23 cellular contexts compared by ENCODE assay signal in genomic region chr1:225872075-225872430, GRCh38. TPM values are rescaled to one million over a fixed set of nuclear protein-coding genes. Genes with fewer than 3 reads are reported as not detected.
DNase-seq lines count a peak whose midpoint lies in the region; ATAC-seq and TF ChIP-seq lines count a peak whose summit lies in the region.
"Had no signal": no experiment of that assay in that cellular context is flagged by ENCODE, and none has a peak within 500 bp of the region (broad histone marks: within the 10 kb centered on the region; RNA-seq: fewer than 3 reads in every experiment).

No MANE protein-coding gene starts in this region.

- H3K4me3 ChIP-seq in coronary artery: no peak overlapping the region
- H3K4me3 ChIP-seq: BLaER1, right atrium auricular region, tibial artery had no signal

- POLR2A ChIA-PET in activated CD8-positive, alpha-beta T cell treated with anti-CD3 and anti-CD28 coated beads, Interleukin-2, amount 10 ng/mL, durations not matched to agents 7 days and 5 days (lab: Charles Lee): interaction anchor here (1.3 to 1.5 kb wide), 2 partner anchors 10 to 94 kb away, joined by 5 read pairs; partner anchors contain the start of genes SRP9 and TMEM63A
- POLR2A ChIA-PET in activated CD8-positive, alpha-beta T cell treated with anti-CD3 and anti-CD28 coated beads for 36 hours (lab: Charles Lee): interaction anchor here (0.9 to 1.0 kb wide), 2 partner anchors 11 to 13 kb away, joined by 3 to 5 read pairs; partner anchors contain the start of gene TMEM63A

- no peak for TF ChIP-seq CTCF in activated CD8-positive, alpha-beta T cell treated with anti-CD3 and anti-CD28 coated beads for 36 hours (IDR thresholded peaks at IDR 0.05)
- TF ChIP-seq CTCF in coronary artery (IDR thresholded peaks at IDR 0.05): no peak

- DNase-seq in activated CD8-positive, alpha-beta T cell treated with anti-CD3 and anti-CD28 coated beads, Interleukin-2, amount 10 ng/mL, durations not matched to agents 7 days and 5 days: no peak
- no peak for DNase-seq in activated CD8-positive, alpha-beta T cell treated with anti-CD3 and anti-CD28 coated beads for 36 hours
- DNase-seq in M059J (ENCODE audit: low read depth): peak; percentile 16
- DNase-seq in stimulated activated effector memory CD8-positive, alpha-beta T cell treated with anti-CD3 and anti-CD28 coated beads, Interleukin-12 subunit alpha, Interleukin-12 subunit beta, amount 100 ng/mL, for 72 hours (ENCODE audit: low spot score in 2 of 2): no peak
- DNase-seq in coronary artery (ENCODE audit: low spot score): no peak
- DNase-seq: activated B cell treated with CpG ODN at 0.5 μM for 24 hours; activated T-cell treated with anti-CD3 and anti-CD28 coated beads, Interleukin-2, amount 50 U/mL, for 48 hours; cortex of kidney; KG1; kidney glomerular epithelial cell; mammary epithelial cell; NCI-H2227 treated with DMSO at 0.1 percent for 48 hours; stimulated activated CD4-positive, alpha-beta T cell treated with anti-CD3 and anti-CD28 coated beads, Interleukin-4, amount 100 ng/mL, for 24 hours; stimulated activated naive CD8-positive, alpha-beta T cell treated with anti-CD3 and anti-CD28 coated beads, Interleukin-15, Interleukin-2, amounts not matched to agents 100 U/mL and 50 U/mL, for 24 hours; T-helper 9 cell; tibial artery had no signal

- peaks cover 53% of the 10 kb centered on the region for H3K4me1 Mint-ChIP-seq in activated CD8-positive, alpha-beta T cell treated with anti-CD3 and anti-CD28 coated beads, Interleukin-2, amount 10 ng/mL, durations not matched to agents 7 days and 5 days (ENCODE audit: low read depth)
- H3K4me1 Mint-ChIP-seq in activated CD8-positive, alpha-beta T cell treated with anti-CD3 and anti-CD28 coated beads for 36 hours (ENCODE audit: low read depth): peaks cover 41% of the 10 kb centered on the region
- peaks cover 41% of the 10 kb centered on the region for H3K4me1 Mint-ChIP-seq in stimulated activated effector memory CD8-positive, alpha-beta T cell treated with anti-CD3 and anti-CD28 coated beads, Interleukin-12 subunit alpha, Interleukin-12 subunit beta, amount 100 ng/mL, for 72 hours

- H3K9me3 Mint-ChIP-seq in activated CD8-positive, alpha-beta T cell treated with anti-CD3 and anti-CD28 coated beads, Interleukin-2, amount 10 ng/mL, durations not matched to agents 7 days and 5 days (ENCODE audit: insufficient read depth): no peaks in the 10 kb centered on the region
- H3K9me3 Mint-ChIP-seq in activated CD8-positive, alpha-beta T cell treated with anti-CD3 and anti-CD28 coated beads for 36 hours: no peaks in the 10 kb centered on the region
- no peaks in the 10 kb centered on the region for H3K9me3 Mint-ChIP-seq in stimulated activated effector memory CD8-positive, alpha-beta T cell treated with anti-CD3 and anti-CD28 coated beads, Interleukin-12 subunit alpha, Interleukin-12 subunit beta, amount 100 ng/mL, for 72 hours
- H3K9me3 Mint-ChIP-seq: activated B cell treated with CpG ODN at 0.5 μM for 24 hours had no signal

- CTCF ChIA-PET in activated CD8-positive, alpha-beta T cell treated with anti-CD3 and anti-CD28 coated beads, Interleukin-2, amount 10 ng/mL, durations not matched to agents 7 days and 5 days (lab: Charles Lee): interaction anchor here (0.5 to 1.5 kb wide), 4 partner anchors 10 to 1551 kb away, joined by 3 to 4 read pairs (median 3); partner anchors contain the start of gene TMEM63A
- CTCF ChIA-PET in activated CD8-positive, alpha-beta T cell treated with anti-CD3 and anti-CD28 coated beads for 36 hours (lab: Charles Lee): interaction anchor here (0.6 to 2.7 kb wide), 3 partner anchors 9 to 39 kb away, joined by 3 to 12 read pairs (median 4); partner anchors contain the start of gene TMEM63A

- ATAC-seq in activated CD8-positive, alpha-beta T cell treated with anti-CD3 and anti-CD28 coated beads, Interleukin-2, amount 10 ng/mL, durations not matched to agents 7 days and 5 days: no peak
- ATAC-seq in activated CD8-positive, alpha-beta T cell treated with anti-CD3 and anti-CD28 coated beads for 36 hours: no peak
- ATAC-seq in stimulated activated effector memory CD8-positive, alpha-beta T cell treated with anti-CD3 and anti-CD28 coated beads, Interleukin-12 subunit alpha, Interleukin-12 subunit beta, amount 100 ng/mL, for 72 hours: peak; percentile 4
- ATAC-seq in HG03139 (IDR thresholded peaks at IDR 0.05; ENCODE audit: unreplicated experiment): no peak
- ATAC-seq in GM18520 (IDR thresholded peaks at IDR 0.05; ENCODE audit: unreplicated experiment): no peak
- ATAC-seq: SK-N-SH treated with all-trans-retinoic acid at 6 μM for 48 hours; stimulated activated naive CD8-positive, alpha-beta T cell treated with anti-CD3 and anti-CD28 coated beads, Interleukin-15, Interleukin-2, amounts not matched to agents 100 U/mL and 50 U/mL, for 24 hours had no signal

- peak overlapping the region; percentile 43 for H3K27ac Mint-ChIP-seq in activated CD8-positive, alpha-beta T cell treated with anti-CD3 and anti-CD28 coated beads, Interleukin-2, amount 10 ng/mL, durations not matched to agents 7 days and 5 days
- no peak overlapping the region for H3K27ac Mint-ChIP-seq in activated CD8-positive, alpha-beta T cell treated with anti-CD3 and anti-CD28 coated beads for 36 hours
- no peak overlapping the region for H3K27ac Mint-ChIP-seq in stimulated activated effector memory CD8-positive, alpha-beta T cell treated with anti-CD3 and anti-CD28 coated beads, Interleukin-12 subunit alpha, Interleukin-12 subunit beta, amount 100 ng/mL, for 72 hours
- H3K27ac Mint-ChIP-seq: activated B cell treated with CpG ODN at 0.5 μM for 24 hours had no signal

- intact Hi-C loops in activated CD8-positive, alpha-beta T cell treated with anti-CD3 and anti-CD28 coated beads for 36 hours (cut with micrococcal nuclease): no loop called here

- H3K27ac ChIP-seq in cingulate gyrus (ENCODE audit: low read depth, low read length) (peak overlapping the region; percentile 69), coronary artery (no peak overlapping the region)
- H3K27ac ChIP-seq: BLaER1, right atrium auricular region, tibial artery had no signal

- H3K4me3 Mint-ChIP-seq in activated CD8-positive, alpha-beta T cell treated with anti-CD3 and anti-CD28 coated beads, Interleukin-2, amount 10 ng/mL, durations not matched to agents 7 days and 5 days: no peak overlapping the region
- H3K4me3 Mint-ChIP-seq in activated CD8-positive, alpha-beta T cell treated with anti-CD3 and anti-CD28 coated beads for 36 hours: no peak overlapping the region
- peak overlapping the region; percentile 17 for H3K4me3 Mint-ChIP-seq in stimulated activated effector memory CD8-positive, alpha-beta T cell treated with anti-CD3 and anti-CD28 coated beads, Interleukin-12 subunit alpha, Interleukin-12 subunit beta, amount 100 ng/mL, for 72 hours
- H3K4me3 Mint-ChIP-seq: activated B cell treated with CpG ODN at 0.5 μM for 24 hours had no signal

- no peaks in the 10 kb centered on the region for H3K27me3 Mint-ChIP-seq in activated CD8-positive, alpha-beta T cell treated with anti-CD3 and anti-CD28 coated beads, Interleukin-2, amount 10 ng/mL, durations not matched to agents 7 days and 5 days (ENCODE audit: low read depth)
- H3K27me3 Mint-ChIP-seq in activated CD8-positive, alpha-beta T cell treated with anti-CD3 and anti-CD28 coated beads for 36 hours: no peaks in the 10 kb centered on the region
- H3K27me3 Mint-ChIP-seq: activated B cell treated with CpG ODN at 0.5 μM for 24 hours had no signal

- peaks cover 69% of the 10 kb centered on the region for H3K36me3 Mint-ChIP-seq in activated CD8-positive, alpha-beta T cell treated with anti-CD3 and anti-CD28 coated beads, Interleukin-2, amount 10 ng/mL, durations not matched to agents 7 days and 5 days (ENCODE audit: low read depth)
- peaks cover 25% of the 10 kb centered on the region for H3K36me3 Mint-ChIP-seq in activated CD8-positive, alpha-beta T cell treated with anti-CD3 and anti-CD28 coated beads for 36 hours (ENCODE audit: low read depth)
- peaks cover 89% of the 10 kb centered on the region for H3K36me3 Mint-ChIP-seq in stimulated activated effector memory CD8-positive, alpha-beta T cell treated with anti-CD3 and anti-CD28 coated beads, Interleukin-12 subunit alpha, Interleukin-12 subunit beta, amount 100 ng/mL, for 72 hours

RNA-seq across cellular contexts. Expression of gene TMEM63A, which starts 10.1 kb away (rescaled TPM):
- 10 to 100 TPM; 83.5 to 85.8 TPM for total RNA-seq in activated CD8-positive, alpha-beta T cell treated with anti-CD3 and anti-CD28 coated beads, Interleukin-2, amount 10 ng/mL, durations not matched to agents 7 days and 5 days
- 10 to 100 TPM; 51.4 to 54.6 TPM for total RNA-seq in activated CD8-positive, alpha-beta T cell treated with anti-CD3 and anti-CD28 coated beads for 36 hours
- total RNA-seq in M059J (2014; rRNA removed; shearing (Covaris generic)): 11.3 and 16.3 TPM in 2 replicates

RNA-seq across cellular contexts. Expression of gene LEFTY1, which starts 16.9 kb away (rescaled TPM):
- total RNA-seq in activated CD8-positive, alpha-beta T cell treated with anti-CD3 and anti-CD28 coated beads, Interleukin-2, amount 10 ng/mL, durations not matched to agents 7 days and 5 days: not detected
- total RNA-seq in activated CD8-positive, alpha-beta T cell treated with anti-CD3 and anti-CD28 coated beads for 36 hours: under 1 TPM; 0.16 to 0.83 TPM
- 0.10 TPM in 1 of 2 replicates, not detected in the other for total RNA-seq in M059J (2014; rRNA removed; shearing (Covaris generic))
- total RNA-seq: A172, activated B cell treated with CpG ODN at 0.5 μM for 24 hours, mammary epithelial cell had no signal

RNA-seq across cellular contexts. Expression of gene PYCR2, which starts 52.0 kb away (rescaled TPM):
- 100 to 1,000 TPM; 122 to 126 TPM for total RNA-seq in activated CD8-positive, alpha-beta T cell treated with anti-CD3 and anti-CD28 coated beads, Interleukin-2, amount 10 ng/mL, durations not matched to agents 7 days and 5 days
- 100 to 1,000 TPM; 132 to 134 TPM for total RNA-seq in activated CD8-positive, alpha-beta T cell treated with anti-CD3 and anti-CD28 coated beads for 36 hours
- 31.6 and 60.0 TPM in 2 replicates for total RNA-seq in M059J (2014; rRNA removed; shearing (Covaris generic))
